14 cellular contexts compared by ENCODE assay signal in the genomic region with DNA sequence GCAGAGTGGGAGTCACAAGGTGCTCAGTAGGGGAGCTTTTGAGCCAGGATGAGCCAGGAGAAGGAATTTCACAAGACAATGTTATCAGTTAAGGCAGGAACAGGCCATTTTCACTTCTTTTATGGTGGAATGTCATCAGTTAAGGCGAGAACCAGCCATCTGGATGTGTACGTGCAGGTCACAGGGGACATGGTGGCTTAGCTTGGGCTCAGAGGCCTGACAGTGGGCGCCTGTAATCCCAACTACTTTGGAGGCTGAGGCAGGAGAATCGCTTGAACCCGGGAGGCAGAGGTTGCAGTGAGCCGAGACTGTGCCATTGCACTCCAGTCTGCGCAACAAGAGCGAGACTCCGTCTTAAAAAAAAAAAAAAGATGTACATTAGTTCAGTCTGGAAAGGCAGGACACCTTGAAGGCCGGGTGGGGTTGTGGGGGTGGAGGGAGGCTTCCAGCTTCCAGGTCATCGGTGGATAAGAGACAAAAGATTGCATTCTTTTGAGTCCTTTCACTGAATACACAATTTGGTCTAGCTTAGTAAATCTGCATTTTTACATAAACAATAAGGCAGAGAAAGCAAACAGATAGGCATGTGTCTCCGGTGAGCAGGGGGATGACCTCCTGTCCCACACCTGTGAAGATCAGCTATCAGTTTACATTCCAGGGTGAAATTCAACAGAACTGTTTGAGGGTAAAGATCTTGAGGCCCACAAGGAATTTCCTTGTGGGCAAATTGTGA. TPM values are rescaled to one million over a fixed set of nuclear protein-coding genes. Genes with fewer than 3 reads are reported as not detected.
DNase-seq lines count a peak whose midpoint lies in the region; TF ChIP-seq lines count a peak whose summit lies in the region.
"Not testable (repeated sequence)": the region's sequence is repeated elsewhere in the genome, so short reads cannot be mapped to it uniquely, and the experiment has no call there.
"Had no signal": no experiment of that assay in that cellular context is flagged by ENCODE, and none has a peak within 500 bp of the region (broad histone marks: within the 10 kb centered on the region; RNA-seq: fewer than 3 reads in every experiment).

No MANE protein-coding gene starts in this region.

- H3K18ac ChIP-seq in neuronal stem cell (ENCODE audit: low read length), result not testable (repeated sequence)

- not testable (repeated sequence) for H2BK120ac ChIP-seq in neuronal stem cell (ENCODE audit: low read depth, low read length)

- H3K27me3 ChIP-seq in neuronal stem cell (ENCODE audit: control insufficient read depth in 3 of 3, insufficient read depth in 3 of 3, low read depth in 1 of 3, low read length in 3 of 3), result not testable (repeated sequence)

- H3K14ac ChIP-seq in neuronal stem cell (ENCODE audit: low read length), result not testable (repeated sequence)

- H3K36me3 ChIP-seq in neuronal stem cell (replicated peaks in 1 of 2; ENCODE audit: control insufficient read depth in 2 of 2, insufficient read depth in 2 of 2, low read length in 2 of 2), result not testable (repeated sequence)

- not testable (repeated sequence) for H4K91ac ChIP-seq in neuronal stem cell (ENCODE audit: low read depth, low read length, poor library complexity)

- H3K79me1 ChIP-seq in neuronal stem cell (ENCODE audit: low read depth, low read length), result not testable (repeated sequence)

- not testable (repeated sequence) for H4K8ac ChIP-seq in neuronal stem cell (ENCODE audit: low read depth, low read length)

- not testable (repeated sequence) for H3K9ac ChIP-seq in neuronal stem cell (ENCODE audit: low read depth, low read length, poor library complexity)

- H2AFZ ChIP-seq in neuronal stem cell (ENCODE audit: low read length), result peak overlapping the region; percentile 15

- no CpG with 5 or more reads among the region's 12 CpGs for WGBS in neuronal stem cell (ENCODE audit: extremely low coverage in 2 of 2, insufficient read length in 2 of 2, insufficient replicate concordance in 1 of 2), 2 donors

- not testable (repeated sequence) for H2BK15ac ChIP-seq in neuronal stem cell (ENCODE audit: low read length)

- not testable (repeated sequence) for H3K27ac ChIP-seq in neuronal stem cell (replicated peaks; ENCODE audit: low read length)

- peak; percentile 73 for DNase-seq in ELF-1 (ENCODE audit: low read depth, low spot score)
- DNase-seq in endothelial cell (ENCODE audit: low spot score); neuronal stem cell (ENCODE audit: low spot score); type B pancreatic cell (ENCODE audit: extremely low spot score, unreplicated experiment): not testable (repeated sequence)
- peak; percentile 31 for DNase-seq in left kidney (ENCODE audit: low read depth, low spot score)

- not testable (repeated sequence) for H3K9me3 ChIP-seq in neuronal stem cell (replicated peaks in 1 of 2; ENCODE audit: control insufficient read depth in 2 of 2, insufficient read depth in 1 of 2, low read depth in 1 of 2, low read length in 2 of 2)

- peak overlapping the region in 2 of 3 donors; percentile 35 to 59 for H3K27ac Mint-ChIP-seq in IgD-negative memory B cell
- peak overlapping the region; percentile 46 for H3K27ac Mint-ChIP-seq in activated naive CD4-positive, alpha-beta T cell treated with anti-CD3 and anti-CD28 coated beads, Interleukin-2, amount 50 U/mL, for 24 hours
- peak overlapping the region; percentile 38 for H3K27ac Mint-ChIP-seq in endothelial cell (ENCODE audit: unreplicated experiment)
- peak overlapping the region; percentile 23 for H3K27ac Mint-ChIP-seq in type B pancreatic cell

- not testable (repeated sequence) for H3K27me3 Mint-ChIP-seq in IgD-negative memory B cell; activated naive CD4-positive, alpha-beta T cell treated with anti-CD3 and anti-CD28 coated beads, Interleukin-2, amount 50 U/mL, for 24 hours; endothelial cell (ENCODE audit: unreplicated experiment); type B pancreatic cell

- H2BK12ac ChIP-seq in neuronal stem cell (ENCODE audit: low read length), result not testable (repeated sequence)

- H2AK5ac ChIP-seq in neuronal stem cell (ENCODE audit: low read depth, low read length), result not testable (repeated sequence)

- not testable (repeated sequence) for H3K9me3 Mint-ChIP-seq in IgD-negative memory B cell; activated naive CD4-positive, alpha-beta T cell treated with anti-CD3 and anti-CD28 coated beads, Interleukin-2, amount 50 U/mL, for 24 hours; endothelial cell (ENCODE audit: unreplicated experiment); type B pancreatic cell

- H3K4me1 ChIP-seq in neuronal stem cell (ENCODE audit: control insufficient read depth in 2 of 2, insufficient read depth in 1 of 2, low read depth in 1 of 2, low read length in 2 of 2), result not testable (repeated sequence)

- peaks cover 13 to 17% (median 13%) of the 10 kb centered on the region in 3 donors for H3K4me1 Mint-ChIP-seq in IgD-negative memory B cell
- H3K4me1 Mint-ChIP-seq in activated naive CD4-positive, alpha-beta T cell treated with anti-CD3 and anti-CD28 coated beads, Interleukin-2, amount 50 U/mL, for 24 hours, result peaks cover 27% of the 10 kb centered on the region
- peaks cover 11% of the 10 kb centered on the region for H3K4me1 Mint-ChIP-seq in endothelial cell (ENCODE audit: unreplicated experiment)
- peaks cover 20% of the 10 kb centered on the region for H3K4me1 Mint-ChIP-seq in type B pancreatic cell (ENCODE audit: unreplicated experiment)

- H3K36me3 Mint-ChIP-seq in IgD-negative memory B cell; activated naive CD4-positive, alpha-beta T cell treated with anti-CD3 and anti-CD28 coated beads, Interleukin-2, amount 50 U/mL, for 24 hours; endothelial cell (ENCODE audit: low read depth, unreplicated experiment); type B pancreatic cell: not testable (repeated sequence)

- not testable (repeated sequence) for H3K4me3 ChIP-seq in neuronal stem cell (ENCODE audit: low read length in 2 of 2)

- not testable (repeated sequence) for H3K23ac ChIP-seq in neuronal stem cell (ENCODE audit: low read depth, low read length, poor library complexity)

- H3K4me2 ChIP-seq in neuronal stem cell (ENCODE audit: insufficient read depth, low read length, poor library complexity, severe bottlenecking), result not testable (repeated sequence)

- H2BK5ac ChIP-seq in neuronal stem cell (ENCODE audit: low read length), result not testable (repeated sequence)

- not testable (repeated sequence) for H3K4ac ChIP-seq in neuronal stem cell (ENCODE audit: low read length)

- not testable (repeated sequence) for TF ChIP-seq CTCF in endothelial cell (IDR thresholded peaks at IDR 0.05; ENCODE audit: unreplicated experiment); type B pancreatic cell (conservative IDR thresholded peaks at IDR 0.05)

- H3K4me3 Mint-ChIP-seq in IgD-negative memory B cell, result peak overlapping the region in 2 of 4 donors; percentile 51 to 99
- H3K4me3 Mint-ChIP-seq in activated naive CD4-positive, alpha-beta T cell treated with anti-CD3 and anti-CD28 coated beads, Interleukin-2, amount 50 U/mL, for 24 hours; endothelial cell (ENCODE audit: unreplicated experiment): not testable (repeated sequence)
- peak overlapping the region; percentile 28 for H3K4me3 Mint-ChIP-seq in type B pancreatic cell

RNA-seq across cellular contexts. Expression of a gene that starts 2.7 kb away (rescaled TPM):
- 36.4 TPM for polyA plus RNA-seq in IgD-negative memory B cell
- total RNA-seq in endothelial cell (ENCODE audit: unreplicated experiment), result 12.2 TPM
- 13.0 TPM for polyA plus RNA-seq in neuronal stem cell (2013, experiment 1 of 2)
- polyA plus RNA-seq in neuronal stem cell (2013, experiment 2 of 2), result 12.0 TPM
- 15.1 and 23.1 TPM in 2 replicates for total RNA-seq in type B pancreatic cell (ENCODE audit: low replicate concordance)

RNA-seq across cellular contexts. Expression of a gene that starts 11.5 kb away (rescaled TPM):
- polyA plus RNA-seq in IgD-negative memory B cell, result 5.1 TPM
- total RNA-seq in endothelial cell (ENCODE audit: unreplicated experiment) (0.15 TPM), type B pancreatic cell (ENCODE audit: low replicate concordance) (0.05 and 0.07 TPM in 2 replicates)
- polyA plus RNA-seq in neuronal stem cell (2013, experiment 1 of 2), result 0.03 TPM
- polyA plus RNA-seq in neuronal stem cell (2013, experiment 2 of 2), result 0.03 TPM
- total RNA-seq: Calu3, LHCN-M2 had no signal

RNA-seq across cellular contexts. Expression of a gene that starts 42.0 kb away (rescaled TPM):
- 130 TPM for polyA plus RNA-seq in IgD-negative memory B cell
- total RNA-seq in endothelial cell (ENCODE audit: unreplicated experiment) (66.6 TPM), type B pancreatic cell (ENCODE audit: low replicate concordance) (135 and 178 TPM in 2 replicates)
- 37.4 TPM for polyA plus RNA-seq in neuronal stem cell (2013, experiment 1 of 2)
- 35.9 TPM for polyA plus RNA-seq in neuronal stem cell (2013, experiment 2 of 2)

RNA-seq across cellular contexts. Expression of a gene that starts 56.2 kb away (rescaled TPM):
- 0.45 TPM for polyA plus RNA-seq in IgD-negative memory B cell
- total RNA-seq in endothelial cell (ENCODE audit: unreplicated experiment), result not detected
- polyA plus RNA-seq in neuronal stem cell (2013, experiment 1 of 2), result not detected
- polyA plus RNA-seq in neuronal stem cell (2013, experiment 2 of 2), result not detected
- 0.12 TPM in 1 of 2 replicates, not detected in the other for total RNA-seq in type B pancreatic cell (ENCODE audit: low replicate concordance)
- total RNA-seq: Calu3; CD8-positive, alpha-beta memory T cell; H1; LHCN-M2; MCF 10A; OCI-LY7 had no signal
- polyA plus RNA-seq: A549 had no signal
